ENCODE assay signal across 15 cellular contexts in genomic region chr14:22370084-22370847, GRCh38.
DNase-seq lines count a peak whose midpoint lies in the region; ATAC-seq and TF ChIP-seq lines count a peak whose summit lies in the region.
"Had no signal": no experiment of that assay in that cellular context is flagged by ENCODE, and none has a peak within 500 bp of the region (broad histone marks: within the 10 kb centered on the region; RNA-seq: fewer than 3 reads in every experiment).

No MANE protein-coding gene starts in this region.

- H3K4me1 ChIP-seq in right cardiac atrium (ENCODE audit: control insufficient read depth, insufficient read depth, low read length): no peaks in the 10 kb centered on the region

- peak; percentile 39 to 58 for DNase-seq in cardiac fibroblast (ENCODE audit: low read depth in 2 of 2)
- DNase-seq in right cardiac atrium: peak in 2 of 3 donors; percentile 37 to 41
- DNase-seq in stromal cell of bone marrow (ENCODE audit: low read depth): peak; percentile 78
- no peak for DNase-seq in NCI-H1417 treated with DMSO at 0.1 percent for 48 hours (lab: John Stamatoyannopoulos, UW)
- no peak for DNase-seq in DMS53 (lab: John Stamatoyannopoulos, UW)
- DNase-seq: activated CD4-positive, alpha-beta T cell treated with anti-CD3 and anti-CD28 coated beads, Interleukin-2, amount 10 ng/mL, durations not matched to agents 24 days and 14 days; activated effector memory CD4-positive, alpha-beta T cell treated with Interleukin-2 at 50 U/mL for 16 hours; HCEC 1CT; NCI-H345; stimulated activated naive CD4-positive, alpha-beta T cell treated with Interleukin-2 at 50 U/mL for 16 hours; T-helper 17 cell had no signal

- H3K4me3 ChIP-seq in cardiac fibroblast (replicated peaks in 1 of 2; ENCODE audit: low read depth in 2 of 2, low read length in 2 of 2): no peak overlapping the region
- no peak overlapping the region for H3K4me3 ChIP-seq in right cardiac atrium (ENCODE audit: low read length)
- H3K4me3 ChIP-seq: esophagus muscularis mucosa had no signal

- intact Hi-C loops in right cardiac atrium (cut with DNase I): loop anchor here in 1 of 4 donors (5.0 kb wide), 1 partner anchor 53 kb away; no protein-coding TSS in a partner anchor

- no peak overlapping the region for H3K27ac ChIP-seq in right cardiac atrium (ENCODE audit: low read length)

- WGBS in right cardiac atrium: 70% methylated on average over 2 of the region's 2 CpGs

- H3K27me3 ChIP-seq in right cardiac atrium (ENCODE audit: control insufficient read depth, insufficient read depth): no peaks in the 10 kb centered on the region
- H3K27me3 ChIP-seq: esophagus muscularis mucosa had no signal

- H3K9me3 ChIP-seq in right cardiac atrium (ENCODE audit: control insufficient read depth, low read length): no peaks in the 10 kb centered on the region
- H3K9me3 ChIP-seq: esophagus muscularis mucosa had no signal

- no peak for TF ChIP-seq CTCF in cardiac fibroblast (IDR thresholded peaks at IDR 0.05; ENCODE audit: low read depth, low read length)

- peak; percentile 33; the same call in 1 of the 2 replicates for TF ChIP-seq EP300 in Ishikawa (IDR thresholded peaks at IDR 0.05; ENCODE audit: borderline replicate concordance)

- no peak for TF ChIP-seq RAD21 in Ishikawa (IDR thresholded peaks at IDR 0.05; ENCODE audit: low read depth)

- peak; percentile 71 for ATAC-seq in right cardiac atrium
- ATAC-seq in GM21717 (IDR thresholded peaks at IDR 0.05; ENCODE audit: unreplicated experiment): no peak
- ATAC-seq in GM18502 (IDR thresholded peaks at IDR 0.05; ENCODE audit: poor library complexity, unreplicated experiment): no peak
- ATAC-seq: T-helper 17 cell had no signal

TF ChIP-seq in Ishikawa, 13 proteins besides CTCF, POLR2A, EP300 and RAD21:
- TF ChIP-seq TEAD4 (IDR thresholded peaks at IDR 0.05) (no peak), TCF12 (IDR thresholded peaks at IDR 0.05; ENCODE audit: low read depth) (0 out of 2 replicates have a peak, but pooled peaks have one; percentile 20), NFIC (IDR thresholded peaks at IDR 0.05) (peak; percentile 59), TAF1 (IDR thresholded peaks at IDR 0.05; ENCODE audit: low read depth) (no peak), CEBPB (IDR thresholded peaks at IDR 0.05) (no peak), ZBTB7A (IDR thresholded peaks at IDR 0.05; ENCODE audit: low read depth) (no peak), CREB1 (IDR thresholded peaks at IDR 0.05; ENCODE audit: low read depth) (no peak), EGR1 (IDR thresholded peaks at IDR 0.05) (no peak)
- TF ChIP-seq, protein P1, sequence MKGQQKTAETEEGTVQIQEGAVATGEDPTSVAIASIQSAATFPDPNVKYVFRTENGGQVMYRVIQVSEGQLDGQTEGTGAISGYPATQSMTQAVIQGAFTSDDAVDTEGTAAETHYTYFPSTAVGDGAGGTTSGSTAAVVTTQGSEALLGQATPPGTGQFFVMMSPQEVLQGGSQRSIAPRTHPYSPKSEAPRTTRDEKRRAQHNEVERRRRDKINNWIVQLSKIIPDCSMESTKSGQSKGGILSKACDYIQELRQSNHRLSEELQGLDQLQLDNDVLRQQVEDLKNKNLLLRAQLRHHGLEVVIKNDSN (IDR thresholded peaks at IDR 0.05): peak; percentile 65

Comparison
In these comparisons a context has a peak if more than half of its experiments do, and no peak if none do; other contexts are left out.
1. DNase-seq: peak in cardiac fibroblast (2 of 2), right cardiac atrium (2 of 3) and stromal cell of bone marrow (single experiment); none in NCI-H1417 treated with DMSO at 0.1 percent for 48 hours (single experiment) and DMS53 (single experiment).
2. ATAC-seq: peak in right cardiac atrium (2 of 2); none in GM21717 (single experiment) and GM18502 (single experiment).